In the genomic region with DNA sequence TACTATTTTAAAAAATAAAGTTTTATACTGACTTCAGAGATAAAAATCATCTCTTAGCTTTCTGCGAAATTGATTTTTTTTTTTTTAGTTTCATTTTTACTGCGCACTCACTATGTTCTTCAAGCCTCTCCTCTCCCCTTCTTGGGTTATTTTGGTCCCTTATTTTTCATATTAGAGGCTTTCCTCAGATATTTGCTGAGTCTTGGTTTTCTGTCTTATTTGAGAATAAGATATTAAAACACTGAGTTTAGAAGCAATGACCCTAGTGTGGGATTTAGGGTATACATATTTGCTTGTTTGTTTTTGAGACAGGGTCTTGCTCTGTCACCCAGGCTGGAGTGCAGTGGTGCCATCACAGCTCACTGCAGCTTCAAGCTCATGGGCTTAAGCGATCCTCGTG, we compare ENCODE assay signal across 8 cellular contexts.
"Had no signal": no experiment of that assay in that cellular context is flagged by ENCODE, and none has a peak within 500 bp of the region (broad histone marks: within the 10 kb centered on the region; RNA-seq: fewer than 3 reads in every experiment).

No MANE protein-coding gene starts in this region.

- H3K4me2 ChIP-seq: KMS-11 had no signal

- DNase-seq: IMR-90, Karpas-422, Kasumi-1, KBM-7, KG1 had no signal

- H3K9ac ChIP-seq: KMS-11 had no signal

- H3K27ac ChIP-seq: HL-60, KMS-11 had no signal

- FAIRE-seq: HTR-8/SVneo had no signal
